In the genomic region with DNA sequence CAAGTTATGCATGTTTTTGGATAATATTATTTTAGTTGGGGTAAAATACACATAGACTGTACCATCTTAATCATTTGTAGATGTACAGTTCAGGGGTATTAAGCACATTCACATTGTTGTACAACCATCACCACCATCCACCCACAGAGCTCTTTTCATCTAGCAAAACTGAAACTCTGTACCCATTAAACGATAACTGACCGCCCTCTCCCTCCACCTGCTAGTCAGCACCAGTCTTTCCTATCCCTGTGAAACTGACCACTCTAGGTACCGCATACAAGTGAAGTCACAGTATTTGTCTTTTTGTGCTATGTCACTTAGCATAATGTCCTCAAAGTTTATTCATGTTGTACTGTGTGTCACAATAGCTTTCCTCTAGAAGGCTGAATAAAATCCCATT, we compare ENCODE assay signal across 11 cellular contexts.
"Had no signal": no experiment of that assay in that cellular context is flagged by ENCODE, and none has a peak within 500 bp of the region (broad histone marks: within the 10 kb centered on the region; RNA-seq: fewer than 3 reads in every experiment).

No MANE protein-coding gene starts in this region.

- H3K36me3 Mint-ChIP-seq: IgD-negative memory B cell had no signal

- H2AFZ ChIP-seq: GM23248 had no signal

- ATAC-seq: HCT116, HepG2 had no signal

- H3K4me3 Mint-ChIP-seq: HFFc6, IgD-negative memory B cell had no signal

- H3K27ac ChIP-seq: GM23248, HL-60, KMS-11 had no signal

- DNase-seq: GM23248, GOT3, H7, HFFc6, KBM-7 had no signal

- FAIRE-seq: HepG2 had no signal

- H3K36me3 ChIP-seq: HAP-1 had no signal

- H3K9ac ChIP-seq: GM23248, KMS-11 had no signal

- H3K9me3 ChIP-seq: HAP-1 had no signal

- H3K9me3 Mint-ChIP-seq: HFFc6, IgD-negative memory B cell had no signal

- H3K27ac Mint-ChIP-seq: HFFc6, IgD-negative memory B cell had no signal

- H3K4me3 ChIP-seq: GM23248, HAP-1 had no signal

- H3K4me2 ChIP-seq: KMS-11 had no signal
